In genomic region chr7:64633401-64633800, GRCh38 we compare ENCODE assay signal across 3 cellular contexts.
TF ChIP-seq lines count a peak whose summit lies in the region.

No MANE protein-coding gene starts in this region.

TF ChIP-seq in HepG2, 621 proteins besides CTCF, POLR2A, EP300 and RAD21:
- TF ChIP-seq RXRB (CRISPR knock-in tag; IDR thresholded peaks at IDR 0.05; ENCODE audit: borderline replicate concordance) (no peak), ZNF564 (CRISPR knock-in tag; IDR thresholded peaks at IDR 0.05) (no peak), CEBPB (IDR thresholded peaks at IDR 0.05; ENCODE audit: borderline replicate concordance, low read depth, low read length) (peak; percentile 62)

TF ChIP-seq in IMR-90, 13 proteins besides CTCF, POLR2A, EP300 and RAD21:
- TF ChIP-seq CHD1 (IDR thresholded peaks at IDR 0.05; ENCODE audit: low read depth, low read length) (no peak), SMC3 (IDR thresholded peaks at IDR 0.05; ENCODE audit: low read depth, low read length) (no peak), ELK1 (IDR thresholded peaks at IDR 0.05; ENCODE audit: borderline replicate concordance, low read depth, low read length) (no peak), CEBPB (IDR thresholded peaks at IDR 0.05; ENCODE audit: low read depth, low read length) (peak; percentile 62)

TF ChIP-seq in K562, 482 proteins besides CTCF, POLR2A, EP300 and RAD21:
- no peak for TF ChIP-seq NFIX (CRISPR knock-in tag; IDR thresholded peaks at IDR 0.05; ENCODE audit: low read depth)
- no peak for TF ChIP-seq GATAD2A (IDR thresholded peaks at IDR 0.05)
- TF ChIP-seq CEBPB (tag; IDR thresholded peaks at IDR 0.05) = peak; percentile 71
- TF ChIP-seq CEBPG (CRISPR knock-in tag; IDR thresholded peaks at IDR 0.05) = no peak
- TF ChIP-seq CEBPG (tag; conservative IDR thresholded peaks at IDR 0.05 in 1 of 2, IDR thresholded peaks at IDR 0.05 in 1 of 2) = peak; percentile 16 to 23; a peak in 1 of 4 replicates
TF ChIP-seq in K562: peak in this region for 2.
